In genomic region chr6:125746731-125747588, GRCh38 we compare ENCODE assay signal across 8 cellular contexts. TPM values are rescaled to one million over a fixed set of nuclear protein-coding genes. Genes with fewer than 3 reads are reported as not detected.
A peak's percentile ranks its signal among the peaks of the same experiment; 100 is the strongest.
DNase-seq lines count a peak whose midpoint lies in the region; ATAC-seq lines count a peak whose summit lies in the region.

No MANE protein-coding gene starts in this region.

- H2BK12ac ChIP-seq in trophoblast cell (ENCODE audit: low read length) = no peak overlapping the region

- no peaks in the 10 kb centered on the region for H3K36me3 ChIP-seq in trophoblast cell (ENCODE audit: control insufficient read depth in 1 of 2, insufficient read depth in 2 of 2, low read length in 2 of 2)
- H3K36me3 ChIP-seq in aorta (ENCODE audit: control insufficient read depth in 1 of 2, insufficient read depth in 2 of 2, low read length in 1 of 2) = no peaks in the 10 kb centered on the region

- H3K79me1 ChIP-seq in trophoblast cell (ENCODE audit: low read length) = peaks cover 17% of the 10 kb centered on the region

- no peak overlapping the region for H2AFZ ChIP-seq in trophoblast cell (ENCODE audit: insufficient read depth, low read length, poor library complexity)

- H2AK5ac ChIP-seq in trophoblast cell (ENCODE audit: low read length) = no peak overlapping the region

- no peak overlapping the region for H2BK5ac ChIP-seq in trophoblast cell (ENCODE audit: low read depth, low read length, poor library complexity)

- no peak overlapping the region for H3K23ac ChIP-seq in trophoblast cell (ENCODE audit: low read length)

- H4K12ac ChIP-seq in trophoblast cell (ENCODE audit: low read depth, low read length) = no peak overlapping the region

- H3K4me1 ChIP-seq in trophoblast cell (ENCODE audit: control insufficient read depth in 1 of 2, insufficient read depth in 2 of 2, low read length in 2 of 2) = peaks cover 0 to 3% of the 10 kb centered on the region in 2 experiments
- peaks cover 0 to 3% of the 10 kb centered on the region in 2 donors for H3K4me1 ChIP-seq in aorta (ENCODE audit: control insufficient read depth in 1 of 2, insufficient read depth in 2 of 2, low read length in 2 of 2)

- H3K9me3 ChIP-seq in trophoblast cell (ENCODE audit: insufficient read depth, low read depth, low read length) = no peaks in the 10 kb centered on the region
- H3K9me3 ChIP-seq in aorta (ENCODE audit: control insufficient read depth, low read length) = no peaks in the 10 kb centered on the region

- H4K8ac ChIP-seq in trophoblast cell (ENCODE audit: low read depth, low read length) = no peak overlapping the region

- peak overlapping the region; percentile 88 for H3K4me2 ChIP-seq in trophoblast cell (ENCODE audit: low read length)

- intact Hi-C loops in left cardiac atrium (cut with DNase I) = loop anchor here in 1 of 2 donors (10.0 kb wide), 1 partner anchor 162 kb away; no protein-coding TSS in a partner anchor
- intact Hi-C loops in aorta (cut with DNase I) = loop anchor here (2.0 to 10.0 kb wide), 7 partner anchors 72 to 385 kb away; no protein-coding TSS in a partner anchor

- no peak overlapping the region for H3K4me3 ChIP-seq in trophoblast cell (ENCODE audit: low read depth, low read length)
- peak overlapping the region; percentile 38 to 80 for H3K4me3 ChIP-seq in aorta (ENCODE audit: low read length in 2 of 2)

- H3K14ac ChIP-seq in trophoblast cell (ENCODE audit: low read length) = no peak overlapping the region

- no peak overlapping the region for H4K91ac ChIP-seq in trophoblast cell (ENCODE audit: low read depth, low read length)

- H3K18ac ChIP-seq in trophoblast cell (ENCODE audit: low read length) = no peak overlapping the region

- H3K79me2 ChIP-seq in trophoblast cell (ENCODE audit: control insufficient read depth, insufficient read depth, low read length, poor library complexity) = peaks cover 10% of the 10 kb centered on the region

- DNase-seq in ACHN = peak; percentile 34
- peak; percentile 92 for DNase-seq in OCI-M2 (lab: John Stamatoyannopoulos, UW; ENCODE audit: unreplicated experiment)
- peak; percentile 68 for DNase-seq in activated naive CD4-positive, alpha-beta T cell treated with anti-CD3 and anti-CD28 coated beads, Interleukin-2, amount 50 U/mL, for 16 hours
- DNase-seq in left cardiac atrium = peak; percentile 69
- peak; percentile 21 to 27 for DNase-seq in trophoblast cell
- peak; percentile 70 to 87 for DNase-seq in aorta

- in situ Hi-C loops in ACHN (cut with HindIII; ENCODE audit: low pct_ligation_motif_present, low pct_unique_long_range_greater_than_20kb, low sequenced_read_pairs) = no loop called here

- no peak overlapping the region for H3K9ac ChIP-seq in trophoblast cell (ENCODE audit: low read length)

- no peak overlapping the region for H2BK120ac ChIP-seq in trophoblast cell (ENCODE audit: insufficient read depth, low read length, poor library complexity)

- ATAC-seq in GM18870 (IDR thresholded peaks at IDR 0.05; ENCODE audit: unreplicated experiment) = peak; percentile 67
- peak; percentile 48 for ATAC-seq in HG03103 (IDR thresholded peaks at IDR 0.05; ENCODE audit: low read depth, unreplicated experiment)
- peak in 1 of 2 donors; percentile 29 for ATAC-seq in left cardiac atrium
- peak; percentile 44 for ATAC-seq in aorta (ENCODE audit: low FRiP score)

- H3K27me3 ChIP-seq in trophoblast cell (ENCODE audit: insufficient read depth, low read length) (no peaks in the 10 kb centered on the region), aorta (ENCODE audit: control insufficient read depth in 1 of 2, insufficient read depth in 2 of 2, low read length in 1 of 2) (no peaks in the 10 kb centered on the region)

- no peak overlapping the region for H3K4ac ChIP-seq in trophoblast cell (ENCODE audit: low read depth, low read length)

- peak overlapping the region; percentile 51 for H3K27ac ChIP-seq in trophoblast cell (ENCODE audit: low read depth, low read length)
- H3K27ac ChIP-seq in aorta (ENCODE audit: low read depth in 1 of 2, low read length in 2 of 2) = peak overlapping the region; percentile 94 to 100

- WGBS in trophoblast cell (ENCODE audit: extremely low coverage, insufficient coverage, insufficient read length) = no CpG with 5 or more reads among the region's 32 CpGs
- WGBS in aorta, 2 donors = 0 to 1% methylated on average over 32 of the region's 32 CpGs

RNA-seq across cellular contexts. Expression of gene HEY2, which starts 2.5 kb away (rescaled TPM):
- total RNA-seq in left cardiac atrium (1 to 10 TPM; 2.1 to 2.5 TPM), aorta (10 to 100 TPM; 19.1 to 23.9 TPM)
- polyA plus RNA-seq in trophoblast cell (2013) = 11.4 and 13.4 TPM in 2 replicates
- 10 to 100 TPM; 25.0 to 46.1 TPM for polyA plus RNA-seq in aorta

RNA-seq across cellular contexts. Expression of gene NCOA7, which starts 43.8 kb away (rescaled TPM):
- total RNA-seq in left cardiac atrium (10 to 100 TPM; 18.4 to 24.8 TPM), aorta (10 to 100 TPM; 57.1 to 82.1 TPM)
- polyA plus RNA-seq in trophoblast cell (2013) = 16.3 and 17.4 TPM in 2 replicates
- 10 to 100 TPM; 12.3 to 23.6 TPM for polyA plus RNA-seq in aorta

Comparison
In these comparisons a context has a peak if more than half of its experiments do, and no peak if none do; other contexts are left out.
1. DNase-seq: peak in every context shown above with its lines; median percentile 92 in OCI-M2; 78 in aorta; 69 in left cardiac atrium; 68 in activated naive CD4-positive, alpha-beta T cell treated with anti-CD3 and anti-CD28 coated beads, Interleukin-2, amount 50 U/mL, for 16 hours; 34 in ACHN; 24 in trophoblast cell.
2. RNA of gene HEY2, which starts 2.5 kb away (total RNA-seq): 19.1 to 23.9 TPM in aorta; 2.1 to 2.5 TPM in left cardiac atrium; every median in the first group is over 4 times any median in the second.